ENCODE assay signal across 1 cellular context in genomic region chr2:144274131-144274530, GRCh38.
TF ChIP-seq lines count a peak whose summit lies in the region.

No MANE protein-coding gene starts in this region.

TF ChIP-seq in endothelial cell of umbilical vein, 7 proteins besides CTCF, POLR2A, EP300 and RAD21 (continued from another document):
- TF ChIP-seq, protein P1, sequence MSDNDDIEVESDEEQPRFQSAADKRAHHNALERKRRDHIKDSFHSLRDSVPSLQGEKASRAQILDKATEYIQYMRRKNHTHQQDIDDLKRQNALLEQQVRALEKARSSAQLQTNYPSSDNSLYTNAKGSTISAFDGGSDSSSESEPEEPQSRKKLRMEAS (IDR thresholded peaks at IDR 0.05; ENCODE audit: insufficient read depth, insufficient read length): no peak
